14 cellular contexts compared by ENCODE assay signal in the genomic region with DNA sequence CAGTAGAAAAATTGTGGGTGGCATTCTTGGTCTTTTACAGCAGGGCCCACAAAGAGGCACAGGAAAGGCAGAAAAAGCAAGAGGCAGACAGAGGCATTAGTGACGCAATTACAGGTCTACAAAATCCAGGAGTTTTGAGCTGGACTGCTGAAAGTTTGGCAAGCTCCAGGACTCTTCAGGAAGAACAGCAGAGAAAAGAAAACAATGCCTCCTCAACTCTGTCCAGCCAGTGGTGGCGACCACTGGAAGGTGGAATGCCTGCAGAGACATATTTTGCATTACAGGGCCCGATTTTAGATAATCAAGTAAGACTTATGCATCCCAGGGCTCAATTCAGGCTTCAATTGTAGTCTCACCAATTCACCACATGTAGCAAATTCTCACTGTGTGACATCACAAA. TPM values are rescaled to one million over a fixed set of nuclear protein-coding genes. Genes with fewer than 3 reads are reported as not detected.
"Had no signal": no experiment of that assay in that cellular context is flagged by ENCODE, and none has a peak within 500 bp of the region (broad histone marks: within the 10 kb centered on the region; RNA-seq: fewer than 3 reads in every experiment).

No MANE protein-coding gene starts in this region.

RNA-seq across cellular contexts. Expression of a gene that starts 23.5 kb away (rescaled TPM):
- total RNA-seq: activated B cell treated with CpG ODN at 0.5 μM for 24 hours; activated CD4-positive, alpha-beta memory T cell treated with anti-CD3 and anti-CD28 coated beads for 36 hours; activated CD4-positive, alpha-beta memory T cell treated with anti-CD3 and anti-CD28 coated beads, Interleukin-2, amount 10 ng/mL, durations not matched to agents 7 days and 5 days; activated CD4-positive, alpha-beta T cell treated with anti-CD3 and anti-CD28 coated beads for 36 hours; activated CD4-positive, alpha-beta T cell treated with anti-CD3 and anti-CD28 coated beads, Interleukin-2, amount 10 ng/mL, durations not matched to agents 24 days and 14 days; activated CD4-positive, alpha-beta T cell treated with anti-CD3 and anti-CD28 coated beads, Interleukin-2, amount 10 ng/mL, durations not matched to agents 7 days and 5 days; activated CD8-positive, alpha-beta memory T cell treated with anti-CD3 and anti-CD28 coated beads for 36 hours; activated CD8-positive, alpha-beta memory T cell treated with anti-CD3 and anti-CD28 coated beads, Interleukin-2, amount 10 ng/mL, durations not matched to agents 7 days and 5 days; activated CD8-positive, alpha-beta T cell treated with anti-CD3 and anti-CD28 coated beads for 36 hours; activated CD8-positive, alpha-beta T cell treated with anti-CD3 and anti-CD28 coated beads, Interleukin-2, amount 10 ng/mL, durations not matched to agents 7 days and 5 days; T-helper 1 cell treated with Interleukin-12 subunit alpha and Interleukin-12 subunit beta and Interleukin-4 antibody, amounts not matched to agents 30 ng/mL and 1 ng/mL, for 36 hours; T-helper 17 cell; T-helper 2 cell treated with Interferon-gamma antibody and Interleukin-4, amounts not matched to agents 100 ng/mL and 5 ng/mL, for 36 hours; WTC11 had no signal
